ENCODE assay signal across 29 cellular contexts in the genomic region with DNA sequence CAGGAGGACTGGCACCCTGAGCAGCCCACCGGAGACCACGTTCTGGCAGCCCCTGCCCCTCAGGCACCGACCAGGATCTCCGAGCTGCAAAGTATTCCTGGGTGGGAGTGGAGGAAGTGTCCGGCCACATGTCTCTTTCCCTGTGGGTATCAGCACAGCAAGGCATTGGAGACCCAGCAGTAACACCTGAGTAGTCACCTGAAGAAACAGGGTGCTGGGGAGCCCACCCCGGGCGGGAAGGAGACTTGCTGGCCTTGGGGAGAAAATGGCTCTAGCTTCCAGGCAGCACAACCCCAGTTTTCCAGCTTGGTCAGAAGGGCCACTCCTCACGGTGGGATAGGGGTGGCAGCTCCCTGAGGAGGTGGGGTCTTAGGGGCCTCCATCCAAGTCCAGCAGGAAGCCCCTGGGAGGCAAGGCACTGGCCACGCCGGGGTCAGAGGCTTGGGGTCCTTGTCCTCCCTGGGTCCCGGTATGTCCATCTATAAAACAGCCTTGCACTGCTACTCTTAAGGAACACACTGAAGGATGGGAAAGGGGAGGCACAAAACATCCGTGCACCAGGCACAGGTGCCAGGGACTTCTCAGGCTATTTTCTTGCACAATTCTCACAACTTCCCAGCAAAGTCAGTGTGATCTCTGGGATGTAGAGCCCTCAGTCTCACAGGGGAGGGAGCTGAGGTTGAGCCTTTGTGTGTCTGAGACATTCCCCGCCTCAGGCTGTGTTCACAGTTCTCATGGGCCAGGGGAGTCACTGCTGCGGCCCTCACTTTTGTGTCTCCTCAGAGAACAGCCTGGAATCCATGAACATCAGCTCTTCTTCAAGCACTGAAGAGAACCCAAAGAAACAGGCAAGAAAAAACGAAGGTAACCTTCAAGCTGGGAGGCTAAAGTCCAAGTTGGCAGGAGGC. TPM values are rescaled to one million over a fixed set of nuclear protein-coding genes. Genes with fewer than 3 reads are reported as not detected.
"Had no signal": no experiment of that assay in that cellular context is flagged by ENCODE, and none has a peak within 500 bp of the region (broad histone marks: within the 10 kb centered on the region; RNA-seq: fewer than 3 reads in every experiment).

No MANE protein-coding gene starts in this region.

- H3K4me3 ChIP-seq: ascending aorta, right lobe of liver, thoracic aorta, upper lobe of left lung had no signal

- H3K36me3 ChIP-seq: ascending aorta, right lobe of liver, thoracic aorta, upper lobe of left lung, WERI-Rb-1 had no signal

- DNase-seq: activated CD4-positive, alpha-beta T cell treated with anti-CD3 and anti-CD28 coated beads, Interleukin-2, amount 50 U/mL, for 1 hour; activated CD8-positive, alpha-beta T cell treated with anti-CD3 and anti-CD28 coated beads for 36 hours; activated gamma-delta T cell; activated naive CD4-positive, alpha-beta T cell treated with anti-CD3 and anti-CD28 coated beads, Interleukin-2, amount 10 ng/mL, durations not matched to agents 7 days and 5 days; activated naive CD8-positive, alpha-beta T cell treated with anti-CD3 and anti-CD28 coated beads, Interleukin-2, amount 10 ng/mL, durations not matched to agents 7 days and 5 days; endodermal cell; foreskin fibroblast; hypothalamus; immature natural killer cell; midbrain; naive thymus-derived CD4-positive, alpha-beta T cell; nucleus accumbens; right lobe of liver; stimulated activated CD4-positive, alpha-beta T cell treated with anti-CD3 and anti-CD28 coated beads, Interleukin-12 subunit alpha, Interleukin-12 subunit beta, amount 100 ng/mL, for 4 hours; stimulated activated CD4-positive, alpha-beta T cell treated with anti-CD3 and anti-CD28 coated beads, Interleukin-4, amount 100 ng/mL, for 1 hour; stimulated activated naive CD8-positive, alpha-beta T cell treated with anti-CD3 and anti-CD28 coated beads, Interleukin-15, Interleukin-2, amounts not matched to agents 100 U/mL and 50 U/mL, for 24 hours; T-helper 17 cell; T1000; upper lobe of left lung; WERI-Rb-1 had no signal

- H3K9me3 ChIP-seq: ascending aorta, right lobe of liver, thoracic aorta, upper lobe of left lung had no signal

- H3K27ac ChIP-seq: ascending aorta, right lobe of liver, thoracic aorta, upper lobe of left lung, WERI-Rb-1 had no signal

- H3K27me3 ChIP-seq: ascending aorta, right lobe of liver, upper lobe of left lung had no signal

- H3K4me1 ChIP-seq: ascending aorta, right lobe of liver, upper lobe of left lung had no signal

RNA-seq across cellular contexts. Expression of gene CFAP100, which starts 11.9 kb away (rescaled TPM):
- total RNA-seq: activated CD8-positive, alpha-beta T cell treated with anti-CD3 and anti-CD28 coated beads for 36 hours; activated naive CD8-positive, alpha-beta T cell treated with anti-CD3 and anti-CD28 coated beads, Interleukin-2, amount 10 ng/mL, durations not matched to agents 7 days and 5 days; ascending aorta; cardiac septum; esophagus mucosa; kidney epithelial cell; lower leg skin; naive thymus-derived CD4-positive, alpha-beta T cell; right lobe of liver; skeletal muscle tissue; subcutaneous adipose tissue; T-helper 17 cell; thoracic aorta had no signal
- polyA plus RNA-seq: immature natural killer cell; naive thymus-derived CD4-positive, alpha-beta T cell; neural cell had no signal

RNA-seq across cellular contexts. Expression of gene KLF15, which starts 49.4 kb away (rescaled TPM):
- polyA plus RNA-seq: immature natural killer cell; naive thymus-derived CD4-positive, alpha-beta T cell had no signal
